In genomic region chr10:93437000-93437945, GRCh38 we compare ENCODE assay signal across 9 cellular contexts. TPM values are rescaled to one million over a fixed set of nuclear protein-coding genes. Genes with fewer than 3 reads are reported as not detected.
DNase-seq lines count a peak whose midpoint lies in the region; FAIRE-seq and TF ChIP-seq lines count a peak whose summit lies in the region.
"Had no signal": no experiment of that assay in that cellular context is flagged by ENCODE, and none has a peak within 500 bp of the region (broad histone marks: within the 10 kb centered on the region; RNA-seq: fewer than 3 reads in every experiment).

No MANE protein-coding gene starts in this region.

- H3K36me3 ChIP-seq in kidney (ENCODE audit: control insufficient read depth in 1 of 2, insufficient read depth in 2 of 2, low read length in 2 of 2) = no peaks in the 10 kb centered on the region
- H3K36me3 ChIP-seq in stomach = no peaks in the 10 kb centered on the region
- H3K36me3 ChIP-seq: BLaER1 treated with 17β-estradiol and CSF1 and Interleukin-3, amounts not matched to agents 10 nM and 100 nM had no signal

- WGBS in stomach, 5 donors = 23 to 34% (median 27%) methylated on average over 17 to 18 of the region's 18 CpGs

- TF ChIP-seq EP300 in stomach (IDR thresholded peaks at IDR 0.05) = peak; percentile 73

- H3K27ac ChIP-seq in kidney (ENCODE audit: low read depth in 2 of 2, low read length in 2 of 2) (peak overlapping the region; percentile 96 to 99), stomach (peak overlapping the region; percentile 85 to 97 (median 93))

- TF ChIP-seq CTCF in cardiac fibroblast (IDR thresholded peaks at IDR 0.05; ENCODE audit: low read depth, low read length) = no peak
- TF ChIP-seq CTCF in kidney (IDR thresholded peaks at IDR 0.05; ENCODE audit: borderline replicate concordance, extremely low read depth, insufficient read depth) = no peak
- TF ChIP-seq CTCF in stomach (IDR thresholded peaks at IDR 0.05) = no peak

- peak; percentile 57 for DNase-seq in 8988T
- peak; percentile 99 for DNase-seq in LHCN-M2 (ENCODE audit: low read depth)
- peak; percentile 99 for DNase-seq in cardiac fibroblast (ENCODE audit: low read depth in 2 of 2)
- DNase-seq in kidney = peak; percentile 92
- DNase-seq in stomach = peak; percentile 67
- DNase-seq in stimulated activated CD4-positive, alpha-beta T cell treated with anti-CD3 and anti-CD28 coated beads, Interleukin-2, amount 100 ng/mL, for 24 hours = no peak
- no peak for DNase-seq in NCI-H146 (lab: John Stamatoyannopoulos, UW)
- no peak for DNase-seq in NCI-H187 treated with DMSO at 0.1 percent for 48 hours (lab: John Stamatoyannopoulos, UW)

- peak; percentile 79 for FAIRE-seq in kidney (lab: Jason Lieb, UNC)

- H3K9me3 ChIP-seq in kidney (ENCODE audit: control insufficient read depth in 1 of 2, low read length in 2 of 2) (no peaks in the 10 kb centered on the region), stomach (no peaks in the 10 kb centered on the region)
- H3K9me3 ChIP-seq: BLaER1 treated with 17β-estradiol and CSF1 and Interleukin-3, amounts not matched to agents 10 nM and 100 nM had no signal

- no peaks in the 10 kb centered on the region for H3K27me3 ChIP-seq in stomach
- H3K27me3 ChIP-seq: BLaER1 treated with 17β-estradiol and CSF1 and Interleukin-3, amounts not matched to agents 10 nM and 100 nM had no signal

- intact Hi-C loops in kidney (cut with DNase I) (no loop called here), stomach (cut with DNase I; ENCODE audit: low total_unique reads) (no loop called here)

- peak in 1 of 4 donors; percentile 12 for TF ChIP-seq POLR2A in stomach (IDR thresholded peaks at IDR 0.05)

- peaks cover 23 to 45% of the 10 kb centered on the region in 2 donors for H3K4me1 ChIP-seq in kidney (ENCODE audit: control insufficient read depth in 1 of 2, insufficient read depth in 1 of 2, low read depth in 1 of 2, low read length in 2 of 2)
- H3K4me1 ChIP-seq in stomach = peaks cover 39 to 98% (median 85%) of the 10 kb centered on the region in 4 donors

- H3K4me3 ChIP-seq in cardiac fibroblast (replicated peaks in 1 of 2; ENCODE audit: low read depth in 2 of 2, low read length in 2 of 2) = peak overlapping the region; percentile 11 to 19
- peak overlapping the region in 1 of 2 donors; percentile 16 for H3K4me3 ChIP-seq in kidney (ENCODE audit: low read length in 2 of 2)
- no peak overlapping the region for H3K4me3 ChIP-seq in stomach
- H3K4me3 ChIP-seq: BLaER1 treated with 17β-estradiol and CSF1 and Interleukin-3, amounts not matched to agents 10 nM and 100 nM had no signal

- peak overlapping the region; percentile 26 to 85 for H3K9ac ChIP-seq in kidney (ENCODE audit: low read length in 2 of 2)

RNA-seq across cellular contexts. Expression of gene MYOF, which starts 44.9 kb away (rescaled TPM):
- total RNA-seq in LHCN-M2 (2014; rRNA removed) = 164 and 242 TPM in 2 replicates
- polyA plus RNA-seq in LHCN-M2 (2012) = 262 TPM
- total RNA-seq in kidney = 134 TPM
- polyA plus RNA-seq in kidney (ENCODE audit: insufficient read depth, low read depth, low replicate concordance) = 11.5 TPM
- 100 to 1,000 TPM in 1 of 5 donors, 10 to 100 TPM in 4; 29.5 to 111 (median 72.7) TPM for total RNA-seq in stomach
- polyA plus RNA-seq in stomach = 10 to 100 TPM in 2 of 3 donors, 1 to 10 TPM in 1; 5.0 to 24.2 (median 13.7) TPM

RNA-seq across cellular contexts. Expression of gene CEP55, which starts 59.1 kb away (rescaled TPM):
- total RNA-seq in LHCN-M2 (2014; rRNA removed) (99.7 and 102 TPM in 2 replicates), kidney (0.88 TPM), stomach (1 to 10 TPM in 2 of 5 donors, under 1 TPM in 2, not detected in 1; 0.58 to 6.6 (median 1.1) TPM)
- polyA plus RNA-seq in LHCN-M2 (2012) = 20.0 TPM
- polyA plus RNA-seq in kidney (ENCODE audit: insufficient read depth, low read depth, low replicate concordance) (0.39 TPM), stomach (1 to 10 TPM; 3.1 to 7.2 (median 5.2) TPM)

Comparison
In these comparisons a context has a peak if more than half of its experiments do, and no peak if none do; other contexts are left out.
1. DNase-seq: peak in 8988T (single experiment), LHCN-M2 (single experiment), cardiac fibroblast (2 of 2), kidney (single experiment) and stomach (single experiment); none in stimulated activated CD4-positive, alpha-beta T cell treated with anti-CD3 and anti-CD28 coated beads, Interleukin-2, amount 100 ng/mL, for 24 hours (0 of 2), NCI-H146 (single experiment) and NCI-H187 treated with DMSO at 0.1 percent for 48 hours (single experiment).
2. H3K4me3 ChIP-seq: peak in cardiac fibroblast (2 of 2); none in stomach (0 of 4).
3. RNA of gene CEP55, which starts 59.1 kb away (total RNA-seq): 99.7 to 102 TPM in LHCN-M2; 0.88 TPM in kidney (single experiment) and 0.58 to 6.6 TPM in stomach; every median in the first group is over 10 times any median in the second.